ENCODE assay signal across 20 cellular contexts in genomic region chr16:48614759-48615158, GRCh38. TPM values are rescaled to one million over a fixed set of nuclear protein-coding genes. Genes with fewer than 3 reads are reported as not detected.
A peak's percentile ranks its signal among the peaks of the same experiment; 100 is the strongest.
DNase-seq lines count a peak whose midpoint lies in the region; ATAC-seq lines count a peak whose summit lies in the region.
"Had no signal": no experiment of that assay in that cellular context is flagged by ENCODE, and none has a peak within 500 bp of the region (broad histone marks: within the 10 kb centered on the region; RNA-seq: fewer than 3 reads in every experiment).

No MANE protein-coding gene starts in this region.

- POLR2A ChIA-PET in CD8-positive, alpha-beta memory T cell (lab: Charles Lee): no interaction called here

- H3K27me3 Mint-ChIP-seq in activated CD4-positive, alpha-beta T cell treated with anti-CD3 and anti-CD28 coated beads, Interleukin-2, amount 10 ng/mL, durations not matched to agents 24 days and 14 days: no peaks in the 10 kb centered on the region
- peaks cover 0 to 6% of the 10 kb centered on the region in 2 donors for H3K27me3 Mint-ChIP-seq in CD8-positive, alpha-beta memory T cell
- H3K27me3 Mint-ChIP-seq in activated naive CD8-positive, alpha-beta T cell treated with anti-CD3 and anti-CD28 coated beads for 36 hours: no peaks in the 10 kb centered on the region
- no peaks in the 10 kb centered on the region for H3K27me3 Mint-ChIP-seq in natural killer cell treated with Interleukin-12 subunit alpha and Interleukin-12 subunit beta and Interleukin-15 and Interleukin-18, amount 100 ng/mL, for 72 hours
- H3K27me3 Mint-ChIP-seq in effector memory CD8-positive, alpha-beta T cell: no peaks in the 10 kb centered on the region

- peaks cover 38% of the 10 kb centered on the region for H3K4me1 ChIP-seq in CD8-positive, alpha-beta memory T cell (ENCODE audit: insufficient read depth, low read length)

- no peaks in the 10 kb centered on the region for H3K27me3 ChIP-seq in CD8-positive, alpha-beta memory T cell (ENCODE audit: insufficient read depth, low read length, poor library complexity, severe bottlenecking)
- H3K27me3 ChIP-seq: MG63, ovary, sigmoid colon had no signal

- no peak overlapping the region for H3K4me3 Mint-ChIP-seq in activated CD4-positive, alpha-beta T cell treated with anti-CD3 and anti-CD28 coated beads, Interleukin-2, amount 10 ng/mL, durations not matched to agents 24 days and 14 days
- H3K4me3 Mint-ChIP-seq in CD8-positive, alpha-beta memory T cell: peak overlapping the region in 2 of 7 donors; percentile 7 to 21
- H3K4me3 Mint-ChIP-seq in activated naive CD8-positive, alpha-beta T cell treated with anti-CD3 and anti-CD28 coated beads for 36 hours: no peak overlapping the region
- peak overlapping the region; percentile 10 for H3K4me3 Mint-ChIP-seq in natural killer cell treated with Interleukin-12 subunit alpha and Interleukin-12 subunit beta and Interleukin-15 and Interleukin-18, amount 100 ng/mL, for 72 hours
- H3K4me3 Mint-ChIP-seq in effector memory CD8-positive, alpha-beta T cell: no peak overlapping the region

- H3K27ac ChIP-seq in CD8-positive, alpha-beta memory T cell (ENCODE audit: low read depth, low read length): no peak overlapping the region
- H3K27ac ChIP-seq: coronary artery, HL-60, ovary, sigmoid colon had no signal

- no peak for DNase-seq in activated CD4-positive, alpha-beta T cell treated with anti-CD3 and anti-CD28 coated beads, Interleukin-2, amount 10 ng/mL, durations not matched to agents 24 days and 14 days
- no peak for DNase-seq in activated CD4-positive, alpha-beta T cell treated with anti-CD3 and anti-CD28 coated beads, Interleukin-2, amount 50 U/mL, for 1 hour
- no peak for DNase-seq in CD8-positive, alpha-beta memory T cell
- no peak for DNase-seq in activated naive CD8-positive, alpha-beta T cell treated with anti-CD3 and anti-CD28 coated beads for 36 hours
- DNase-seq in natural killer cell treated with Interleukin-12 subunit alpha and Interleukin-12 subunit beta and Interleukin-15 and Interleukin-18, amount 100 ng/mL, for 72 hours (ENCODE audit: low spot score): no peak
- no peak for DNase-seq in effector memory CD8-positive, alpha-beta T cell
- no peak for DNase-seq in NCI-H1930 (lab: John Stamatoyannopoulos, UW)
- DNase-seq: activated T-cell treated with anti-CD3 and anti-CD28 coated beads, Interleukin-2, amount 50 U/mL, for 72 hours; GOT3; mammary epithelial cell; MG63; NCI-H1417 treated with DMSO at 0.1 percent for 48 hours; NCI-H510A treated with DMSO at 0.1 percent for 48 hours; ovary; sigmoid colon; stimulated activated CD4-positive, alpha-beta T cell treated with anti-CD3 and anti-CD28 coated beads, Interleukin-15, amount 100 ng/mL, for 24 hours; substantia nigra had no signal

- ATAC-seq in natural killer cell treated with Interleukin-12 subunit alpha and Interleukin-12 subunit beta and Interleukin-15 and Interleukin-18, amount 100 ng/mL, for 72 hours: no peak
- ATAC-seq in effector memory CD8-positive, alpha-beta T cell (replicated peaks): no peak
- ATAC-seq in GM21717 (IDR thresholded peaks at IDR 0.05; ENCODE audit: unreplicated experiment): no peak
- ATAC-seq: activated T-cell treated with anti-CD3 and anti-CD28 coated beads, Interleukin-2, amount 50 U/mL, for 72 hours had no signal

- no peaks in the 10 kb centered on the region for H3K9me3 ChIP-seq in CD8-positive, alpha-beta memory T cell (ENCODE audit: low read length)
- H3K9me3 ChIP-seq: MG63, ovary, sigmoid colon had no signal

- intact Hi-C loops in activated CD4-positive, alpha-beta T cell treated with anti-CD3 and anti-CD28 coated beads, Interleukin-2, amount 10 ng/mL, durations not matched to agents 24 days and 14 days (cut with micrococcal nuclease): loop anchor here (5.0 to 10.0 kb wide), 4 partner anchors 247 to 1790 kb away; partner anchors contain the start of genes DNAJA2 and LONP2

- H3K36me3 Mint-ChIP-seq in activated CD4-positive, alpha-beta T cell treated with anti-CD3 and anti-CD28 coated beads, Interleukin-2, amount 10 ng/mL, durations not matched to agents 24 days and 14 days (ENCODE audit: low read depth): peaks cover 3% of the 10 kb centered on the region
- H3K36me3 Mint-ChIP-seq in CD8-positive, alpha-beta memory T cell: peaks cover 3 to 4% (median 4%) of the 10 kb centered on the region in 3 donors
- peaks cover 5% of the 10 kb centered on the region for H3K36me3 Mint-ChIP-seq in activated naive CD8-positive, alpha-beta T cell treated with anti-CD3 and anti-CD28 coated beads for 36 hours
- H3K36me3 Mint-ChIP-seq in natural killer cell treated with Interleukin-12 subunit alpha and Interleukin-12 subunit beta and Interleukin-15 and Interleukin-18, amount 100 ng/mL, for 72 hours: no peaks in the 10 kb centered on the region
- H3K36me3 Mint-ChIP-seq in effector memory CD8-positive, alpha-beta T cell (ENCODE audit: insufficient read depth): peaks cover 39% of the 10 kb centered on the region

- no peak overlapping the region for H3K4me3 ChIP-seq in CD8-positive, alpha-beta memory T cell (ENCODE audit: low read length)
- H3K4me3 ChIP-seq: coronary artery, MG63, ovary, sigmoid colon had no signal

- CTCF ChIA-PET in CD8-positive, alpha-beta memory T cell (lab: Charles Lee): interaction anchor here (1.2 to 5.8 kb wide), 3 partner anchors 8 to 245 kb away, joined by 4 to 89 read pairs (median 15); no protein-coding TSS in a partner anchor

- H3K4me1 Mint-ChIP-seq in activated CD4-positive, alpha-beta T cell treated with anti-CD3 and anti-CD28 coated beads, Interleukin-2, amount 10 ng/mL, durations not matched to agents 24 days and 14 days: peaks cover 46% of the 10 kb centered on the region
- H3K4me1 Mint-ChIP-seq in CD8-positive, alpha-beta memory T cell: peaks cover 36 to 47% (median 46%) of the 10 kb centered on the region in 3 donors
- H3K4me1 Mint-ChIP-seq in activated naive CD8-positive, alpha-beta T cell treated with anti-CD3 and anti-CD28 coated beads for 36 hours: peaks cover 51% of the 10 kb centered on the region
- H3K4me1 Mint-ChIP-seq in natural killer cell treated with Interleukin-12 subunit alpha and Interleukin-12 subunit beta and Interleukin-15 and Interleukin-18, amount 100 ng/mL, for 72 hours (ENCODE audit: low read depth in 2 of 2): peaks cover 47 to 57% of the 10 kb centered on the region in 2 donors
- H3K4me1 Mint-ChIP-seq in effector memory CD8-positive, alpha-beta T cell (ENCODE audit: low read depth in 2 of 2): peaks cover 27 to 30% of the 10 kb centered on the region in 2 donors

- peak overlapping the region; percentile 16 for H3K27ac Mint-ChIP-seq in activated CD4-positive, alpha-beta T cell treated with anti-CD3 and anti-CD28 coated beads, Interleukin-2, amount 10 ng/mL, durations not matched to agents 24 days and 14 days
- peak overlapping the region; percentile 73 to 96 (median 83) for H3K27ac Mint-ChIP-seq in CD8-positive, alpha-beta memory T cell
- H3K27ac Mint-ChIP-seq in activated naive CD8-positive, alpha-beta T cell treated with anti-CD3 and anti-CD28 coated beads for 36 hours: peak overlapping the region; percentile 63
- peak overlapping the region; percentile 92 to 96 for H3K27ac Mint-ChIP-seq in natural killer cell treated with Interleukin-12 subunit alpha and Interleukin-12 subunit beta and Interleukin-15 and Interleukin-18, amount 100 ng/mL, for 72 hours
- H3K27ac Mint-ChIP-seq in effector memory CD8-positive, alpha-beta T cell: peak overlapping the region in 1 of 2 donors; percentile 87
- H3K27ac Mint-ChIP-seq: activated T-cell treated with anti-CD3 and anti-CD28 coated beads, Interleukin-2, amount 50 U/mL, for 72 hours had no signal

- no peaks in the 10 kb centered on the region for H3K36me3 ChIP-seq in CD8-positive, alpha-beta memory T cell (ENCODE audit: insufficient read depth, low read length)
- H3K36me3 ChIP-seq: MG63, ovary, sigmoid colon had no signal

- peaks cover 4% of the 10 kb centered on the region for H3K9me3 Mint-ChIP-seq in activated CD4-positive, alpha-beta T cell treated with anti-CD3 and anti-CD28 coated beads, Interleukin-2, amount 10 ng/mL, durations not matched to agents 24 days and 14 days
- peaks cover 0 to 4% (median 3%) of the 10 kb centered on the region in 5 donors for H3K9me3 Mint-ChIP-seq in CD8-positive, alpha-beta memory T cell
- peaks cover 3% of the 10 kb centered on the region for H3K9me3 Mint-ChIP-seq in activated naive CD8-positive, alpha-beta T cell treated with anti-CD3 and anti-CD28 coated beads for 36 hours
- no peaks in the 10 kb centered on the region for H3K9me3 Mint-ChIP-seq in natural killer cell treated with Interleukin-12 subunit alpha and Interleukin-12 subunit beta and Interleukin-15 and Interleukin-18, amount 100 ng/mL, for 72 hours
- H3K9me3 Mint-ChIP-seq in effector memory CD8-positive, alpha-beta T cell: peaks cover 0 to 7% of the 10 kb centered on the region in 2 donors

RNA-seq across cellular contexts. Expression of gene N4BP1, which starts 4.8 kb away (rescaled TPM):
- total RNA-seq in activated CD4-positive, alpha-beta T cell treated with anti-CD3 and anti-CD28 coated beads, Interleukin-2, amount 10 ng/mL, durations not matched to agents 24 days and 14 days: 41.8 and 44.4 TPM in 2 replicates
- total RNA-seq in CD8-positive, alpha-beta memory T cell: 10 to 100 TPM; 44.3 to 45.0 TPM
- polyA plus RNA-seq in CD8-positive, alpha-beta memory T cell: 57.9 TPM
- 10 to 100 TPM; 39.0 to 40.4 TPM for total RNA-seq in activated naive CD8-positive, alpha-beta T cell treated with anti-CD3 and anti-CD28 coated beads for 36 hours
- 100 to 1,000 TPM in 1 of 2 donors, 10 to 100 TPM in 1; 66.3 to 138 TPM for total RNA-seq in natural killer cell treated with Interleukin-12 subunit alpha and Interleukin-12 subunit beta and Interleukin-15 and Interleukin-18, amount 100 ng/mL, for 72 hours
